ENCODE assay signal across 8 cellular contexts in the genomic region with DNA sequence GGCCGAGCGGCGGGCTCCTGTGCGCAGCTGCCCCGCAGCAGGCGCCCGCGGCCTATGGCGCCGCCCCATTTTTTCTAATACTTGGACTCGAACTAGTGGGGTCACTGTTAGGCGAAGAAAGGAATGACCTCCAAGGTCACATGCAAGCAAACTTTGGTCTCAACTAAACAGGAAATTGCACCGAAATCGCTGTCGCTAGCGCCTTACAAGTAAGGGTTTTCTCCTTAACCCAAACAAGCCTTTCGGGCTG. TPM values are rescaled to one million over a fixed set of nuclear protein-coding genes. Genes with fewer than 3 reads are reported as not detected.
A peak's percentile ranks its signal among the peaks of the same experiment; 100 is the strongest.
DNase-seq lines count a peak whose midpoint lies in the region; ATAC-seq lines count a peak whose summit lies in the region.

No MANE protein-coding gene starts in this region.

- peak overlapping the region; percentile 96 for H3K27ac ChIP-seq in cingulate gyrus (ENCODE audit: low read depth, low read length)
- peak overlapping the region; percentile 96 for H3K27ac ChIP-seq in temporal lobe (ENCODE audit: low read depth, low read length)

- DNase-seq in C1 segment of cervical spinal cord (lab: John Stamatoyannopoulos, UW) (peak in 10 of 14 donors; percentile 29 to 76 (median 49)), OCI-M1 (lab: John Stamatoyannopoulos, UW) (peak; percentile 66), left lobe of liver (ENCODE audit: low spot score) (no peak)
- DNase-seq in activated effector memory CD4-positive, alpha-beta T cell treated with anti-CD3 and anti-CD28 coated beads, Interleukin-2, amount 50 U/mL, for 16 hours, result no peak

- peak; percentile 30 for ATAC-seq in GM18867 (IDR thresholded peaks at IDR 0.05; ENCODE audit: unreplicated experiment)
- peak; percentile 17 for ATAC-seq in HG03066 (IDR thresholded peaks at IDR 0.05; ENCODE audit: low read depth, unreplicated experiment)
- ATAC-seq in left lobe of liver, result peak; percentile 39

RNA-seq across cellular contexts. Expression of gene ACAA2, which starts 0.3 kb away (rescaled TPM):
- total RNA-seq in left lobe of liver, result 572 TPM
- 23.6 TPM for total RNA-seq in temporal lobe

Comparison
In these comparisons a context has a peak if more than half of its experiments do, and no peak if none do; other contexts are left out.
1. DNase-seq: peak in C1 segment of cervical spinal cord (10 of 14) and OCI-M1 (single experiment); none in left lobe of liver (single experiment) and activated effector memory CD4-positive, alpha-beta T cell treated with anti-CD3 and anti-CD28 coated beads, Interleukin-2, amount 50 U/mL, for 16 hours (single experiment).
2. RNA of gene ACAA2, which starts 0.3 kb away (total RNA-seq): 572 TPM in left lobe of liver (single experiment); 23.6 TPM in temporal lobe (single experiment); every median in the first group is over 10 times any median in the second.
3. Peak in every context shown above with its lines, with median percentiles within 50 percentile points of each other: ATAC-seq.